Comparison of ENCODE assay signal across 17 cellular contexts in the genomic region with DNA sequence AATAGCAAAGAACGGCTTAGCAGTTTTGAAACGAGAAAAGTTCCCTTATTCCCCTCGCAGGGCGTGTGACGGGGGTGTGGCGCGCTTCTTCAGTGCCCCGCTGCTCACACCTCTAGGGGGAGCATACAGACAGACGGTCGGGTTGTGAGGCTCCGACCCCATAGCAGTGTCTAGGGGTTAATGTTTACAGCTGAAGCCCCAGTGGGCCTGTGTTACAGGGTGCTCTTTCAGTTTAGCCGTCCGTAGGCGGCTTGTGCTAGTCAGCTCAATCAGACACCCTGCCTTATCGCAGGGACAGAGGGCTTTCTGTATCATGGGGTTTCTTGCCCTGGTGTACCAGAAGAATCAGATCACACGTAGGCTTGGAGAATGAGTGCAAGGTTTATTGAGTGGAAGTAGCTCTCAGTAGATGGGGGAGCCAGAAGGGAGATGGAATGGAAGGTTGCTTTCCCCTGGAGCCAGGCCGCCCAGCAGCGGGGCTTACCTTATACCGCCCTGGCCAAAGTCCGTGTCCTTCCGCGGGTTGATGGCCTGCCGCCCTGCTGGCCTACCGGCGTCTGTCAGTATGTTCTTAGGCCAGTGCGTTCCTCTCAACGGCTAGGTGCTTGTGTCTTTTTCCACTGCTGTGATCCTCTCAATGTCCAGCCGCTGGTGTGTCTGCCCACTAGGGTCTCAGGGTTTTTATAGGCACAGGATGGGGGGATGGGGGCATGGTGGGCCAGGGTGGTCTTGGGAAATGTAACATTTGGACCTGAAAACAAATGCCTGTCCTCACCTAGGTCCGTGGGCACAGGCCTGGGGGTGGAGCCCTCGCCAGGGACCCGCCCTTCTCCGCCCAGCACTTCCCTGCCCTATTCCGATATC. TPM values are rescaled to one million over a fixed set of nuclear protein-coding genes. Genes with fewer than 3 reads are reported as not detected.
A peak's percentile ranks its signal among the peaks of the same experiment; 100 is the strongest.
DNase-seq lines count a peak whose midpoint lies in the region; ATAC-seq and TF ChIP-seq lines count a peak whose summit lies in the region.
"Had no signal": no experiment of that assay in that cellular context is flagged by ENCODE, and none has a peak within 500 bp of the region (broad histone marks: within the 10 kb centered on the region; RNA-seq: fewer than 3 reads in every experiment).

No MANE protein-coding gene starts in this region.

- H3K4me1 ChIP-seq in Peyer's patch = peaks cover 0 to 12% (median 0%) of the 10 kb centered on the region in 4 donors
- peaks cover 32% of the 10 kb centered on the region for H3K4me1 ChIP-seq in iPS-18a (ENCODE audit: control insufficient read depth, low read depth, low read length)
- no peaks in the 10 kb centered on the region for H3K4me1 ChIP-seq in naive thymus-derived CD4-positive, alpha-beta T cell (ENCODE audit: control insufficient read depth in 2 of 2, insufficient read depth in 2 of 2, low read length in 2 of 2)

- H3K4me3 Mint-ChIP-seq in progenitor cell of endocrine pancreas (ENCODE audit: low read depth) (peak overlapping the region; percentile 73), osteocyte (ENCODE audit: unreplicated experiment) (no peak overlapping the region)
- H3K4me3 Mint-ChIP-seq in naive thymus-derived CD4-positive, alpha-beta T cell = no peak overlapping the region
- H3K4me3 Mint-ChIP-seq: activated CD8-positive, alpha-beta T cell treated with anti-CD3 and anti-CD28 coated beads, Interleukin-2, amount 10 ng/mL, durations not matched to agents 7 days and 5 days; CD4-positive, CD25-positive, alpha-beta regulatory T cell; memory B cell; stimulated activated memory B cell treated with anti-CD40 and anti-IgM and Interleukin-4, amounts not matched to agents 10 μg/mL and 1 μg/mL and 100 μg/mL, for 72 hours had no signal

- H3K9me3 Mint-ChIP-seq in progenitor cell of endocrine pancreas (ENCODE audit: low read depth) (peaks cover 22% of the 10 kb centered on the region), osteocyte (ENCODE audit: unreplicated experiment) (no peaks in the 10 kb centered on the region)
- H3K9me3 Mint-ChIP-seq in naive thymus-derived CD4-positive, alpha-beta T cell = peaks cover 0 to 15% (median 5%) of the 10 kb centered on the region in 11 donors
- H3K9me3 Mint-ChIP-seq: memory B cell had no signal

- H3K27me3 Mint-ChIP-seq in progenitor cell of endocrine pancreas (no peaks in the 10 kb centered on the region), osteocyte (ENCODE audit: unreplicated experiment) (peaks cover 9% of the 10 kb centered on the region)
- peaks cover 0 to 41% (median 26%) of the 10 kb centered on the region in 5 donors for H3K27me3 Mint-ChIP-seq in naive thymus-derived CD4-positive, alpha-beta T cell
- H3K27me3 Mint-ChIP-seq: CD4-positive, CD25-positive, alpha-beta regulatory T cell had no signal

- H3K9me3 ChIP-seq in Peyer's patch (peaks cover 0 to 3% (median 0%) of the 10 kb centered on the region in 4 donors), iPS-18a (ENCODE audit: control insufficient read depth, low read depth, low read length) (no peaks in the 10 kb centered on the region)
- H3K9me3 ChIP-seq in naive thymus-derived CD4-positive, alpha-beta T cell (ENCODE audit: control insufficient read depth in 2 of 3, low read length in 3 of 3) = no peaks in the 10 kb centered on the region

- H3K4me1 Mint-ChIP-seq in progenitor cell of endocrine pancreas (ENCODE audit: low read depth) (peaks cover 41% of the 10 kb centered on the region), osteocyte (ENCODE audit: unreplicated experiment) (no peaks in the 10 kb centered on the region)
- peaks cover 0 to 2% (median 0%) of the 10 kb centered on the region in 7 donors for H3K4me1 Mint-ChIP-seq in naive thymus-derived CD4-positive, alpha-beta T cell
- H3K4me1 Mint-ChIP-seq: CD4-positive, CD25-positive, alpha-beta regulatory T cell; stimulated activated memory B cell treated with anti-CD40 and anti-IgM and Interleukin-4, amounts not matched to agents 10 μg/mL and 1 μg/mL and 100 μg/mL, for 72 hours had no signal

- ATAC-seq in naive thymus-derived CD4-positive, alpha-beta T cell = no peak
- ATAC-seq in HG02870 (IDR thresholded peaks at IDR 0.05; ENCODE audit: unreplicated experiment) = no peak
- ATAC-seq: activated CD8-positive, alpha-beta T cell treated with anti-CD3 and anti-CD28 coated beads, Interleukin-2, amount 10 ng/mL, durations not matched to agents 7 days and 5 days; stimulated activated memory B cell treated with anti-CD40 and anti-IgM and Interleukin-4, amounts not matched to agents 10 μg/mL and 1 μg/mL and 100 μg/mL, for 72 hours had no signal

- H3K27me3 ChIP-seq in H7 (ENCODE audit: control insufficient read depth, insufficient read depth, low read length) = no peaks in the 10 kb centered on the region
- no peaks in the 10 kb centered on the region for H3K27me3 ChIP-seq in Peyer's patch
- H3K27me3 ChIP-seq in iPS-18a (ENCODE audit: control insufficient read depth, insufficient read depth, low read length) = no peaks in the 10 kb centered on the region
- H3K27me3 ChIP-seq in naive thymus-derived CD4-positive, alpha-beta T cell (ENCODE audit: control insufficient read depth in 2 of 2, insufficient read depth in 2 of 2, low read length in 2 of 2) = peaks cover 0 to 4% of the 10 kb centered on the region in 2 donors
- H3K27me3 ChIP-seq in dorsolateral prefrontal cortex = no peaks in the 10 kb centered on the region

- H3K27ac ChIP-seq in Peyer's patch (peak overlapping the region in 2 of 4 donors; percentile 52 to 59), iPS-18a (ENCODE audit: low read length) (no peak overlapping the region), dorsolateral prefrontal cortex (peak overlapping the region in 4 of 59 donors; percentile 37 to 61 (median 50))
- H3K27ac ChIP-seq in naive thymus-derived CD4-positive, alpha-beta T cell (ENCODE audit: low read depth, low read length) = no peak overlapping the region
- H3K27ac ChIP-seq: PC-9 had no signal

- H3K27ac Mint-ChIP-seq in progenitor cell of endocrine pancreas (peak overlapping the region; percentile 97), osteocyte (ENCODE audit: unreplicated experiment) (no peak overlapping the region)
- no peak overlapping the region for H3K27ac Mint-ChIP-seq in naive thymus-derived CD4-positive, alpha-beta T cell
- H3K27ac Mint-ChIP-seq: activated CD8-positive, alpha-beta T cell treated with anti-CD3 and anti-CD28 coated beads, Interleukin-2, amount 10 ng/mL, durations not matched to agents 7 days and 5 days; CD4-positive, CD25-positive, alpha-beta regulatory T cell; memory B cell; stimulated activated memory B cell treated with anti-CD40 and anti-IgM and Interleukin-4, amounts not matched to agents 10 μg/mL and 1 μg/mL and 100 μg/mL, for 72 hours had no signal

- intact Hi-C loops in naive thymus-derived CD4-positive, alpha-beta T cell (cut with micrococcal nuclease) = no loop called here
- intact Hi-C loops in dorsolateral prefrontal cortex (cut with DNase I) = no loop called here

- TF ChIP-seq POLR2A in Peyer's patch (IDR thresholded peaks at IDR 0.05) = no peak

- peaks cover 12% of the 10 kb centered on the region for H3K36me3 Mint-ChIP-seq in progenitor cell of endocrine pancreas (ENCODE audit: insufficient read depth)
- no peaks in the 10 kb centered on the region for H3K36me3 Mint-ChIP-seq in osteocyte (ENCODE audit: unreplicated experiment)
- H3K36me3 Mint-ChIP-seq in naive thymus-derived CD4-positive, alpha-beta T cell = no peaks in the 10 kb centered on the region
- H3K36me3 Mint-ChIP-seq: CD4-positive, CD25-positive, alpha-beta regulatory T cell; memory B cell; stimulated activated memory B cell treated with anti-CD40 and anti-IgM and Interleukin-4, amounts not matched to agents 10 μg/mL and 1 μg/mL and 100 μg/mL, for 72 hours had no signal

- DNase-seq in H7 (peak; percentile 43), Peyer's patch (peak in 2 of 3 donors; percentile 61 to 77), progenitor cell of endocrine pancreas (ENCODE audit: low spot score, unreplicated experiment) (peak; percentile 14), osteocyte (ENCODE audit: extremely low spot score, unreplicated experiment) (no peak), dorsolateral prefrontal cortex (no peak)
- no peak for DNase-seq in naive thymus-derived CD4-positive, alpha-beta T cell
- DNase-seq: activated CD8-positive, alpha-beta T cell treated with anti-CD3 and anti-CD28 coated beads, Interleukin-2, amount 10 ng/mL, durations not matched to agents 7 days and 5 days; CD4-positive, CD25-positive, alpha-beta regulatory T cell; NCI-H2029; stimulated activated CD4-positive, alpha-beta T cell treated with anti-CD3 and anti-CD28 coated beads, Interleukin-4, amount 100 ng/mL, for 1 hour; T-helper 1 cell had no signal

- POLR2A ChIA-PET in naive thymus-derived CD4-positive, alpha-beta T cell (lab: Charles Lee) = no interaction called here

- H3K36me3 ChIP-seq in H7 (replicated peaks; ENCODE audit: control insufficient read depth, insufficient read depth, low read length) (no peaks in the 10 kb centered on the region), Peyer's patch (no peaks in the 10 kb centered on the region), iPS-18a (ENCODE audit: control insufficient read depth, low read depth, low read length) (no peaks in the 10 kb centered on the region)
- no peaks in the 10 kb centered on the region for H3K36me3 ChIP-seq in naive thymus-derived CD4-positive, alpha-beta T cell (ENCODE audit: control insufficient read depth in 2 of 3, insufficient read depth in 3 of 3, low read length in 3 of 3)

- no peak for TF ChIP-seq CTCF in Peyer's patch (IDR thresholded peaks at IDR 0.05)
- TF ChIP-seq CTCF in progenitor cell of endocrine pancreas (IDR thresholded peaks at IDR 0.05; ENCODE audit: unreplicated experiment) = peak; percentile 40
- no peak for TF ChIP-seq CTCF in osteocyte (IDR thresholded peaks at IDR 0.05)
- peak in 1 of 56 donors; percentile 6 for TF ChIP-seq CTCF in dorsolateral prefrontal cortex (IDR thresholded peaks at IDR 0.05 in 54 of 56, conservative IDR thresholded peaks at IDR 0.05 in 2 of 56; ENCODE audit: low read depth in 1 of 56, partially characterized antibody in 56 of 56)

- H3K4me3 ChIP-seq in H7 (ENCODE audit: insufficient read depth, low read depth, low read length) (peak overlapping the region; percentile 34; the same call in 1 of the 2 replicates), Peyer's patch (peak overlapping the region in 1 of 4 donors; percentile 5), iPS-18a (ENCODE audit: low read length) (peak overlapping the region; percentile 16), dorsolateral prefrontal cortex (no peak overlapping the region)
- H3K4me3 ChIP-seq in naive thymus-derived CD4-positive, alpha-beta T cell (ENCODE audit: low read length) = no peak overlapping the region
- H3K4me3 ChIP-seq: PC-9 had no signal

- no peak overlapping the region for H3K9ac ChIP-seq in iPS-18a (ENCODE audit: low read length)

- CTCF ChIA-PET in naive thymus-derived CD4-positive, alpha-beta T cell (lab: Charles Lee) = no interaction called here

RNA-seq across cellular contexts. Expression of gene ACP3, which starts 32.2 kb away (rescaled TPM):
- 0.62 and 2.5 TPM in 2 replicates for total RNA-seq in H7 (2014; rRNA removed; shearing (Covaris generic))
- 10 to 100 TPM in 2 of 4 donors, 1 to 10 TPM in 2; 1.0 to 41.3 (median 7.9) TPM for total RNA-seq in Peyer's patch
- 8.1 and 9.1 TPM in 2 replicates for total RNA-seq in progenitor cell of endocrine pancreas
- total RNA-seq in osteocyte = not detected in 2 replicates
- 10 to 100 TPM in 1 of 5 experiments, 1 to 10 TPM in 1, under 1 TPM in 1, not detected in 2; 0.32 to 19.0 (median 1.9) TPM for total RNA-seq in naive thymus-derived CD4-positive, alpha-beta T cell
- not detected for polyA plus RNA-seq in naive thymus-derived CD4-positive, alpha-beta T cell
- 1 to 10 TPM in 77 of 120 experiments, under 1 TPM in 42, not detected in 1; 0.31 to 7.2 (median 1.2) TPM for total RNA-seq in dorsolateral prefrontal cortex
- total RNA-seq: activated CD8-positive, alpha-beta T cell treated with anti-CD3 and anti-CD28 coated beads, Interleukin-2, amount 10 ng/mL, durations not matched to agents 7 days and 5 days; CD4-positive, CD25-positive, alpha-beta regulatory T cell; endothelial cell of umbilical vein had no signal
- polyA plus RNA-seq: CD4-positive, CD25-positive, alpha-beta regulatory T cell; endothelial cell of umbilical vein had no signal

Comparison
In these comparisons a context has a peak if more than half of its experiments do, and no peak if none do; other contexts are left out.
1. DNase-seq: peak in H7 (single experiment), Peyer's patch (2 of 3) and progenitor cell of endocrine pancreas (single experiment); none in osteocyte (single experiment), naive thymus-derived CD4-positive, alpha-beta T cell (0 of 9) and dorsolateral prefrontal cortex (0 of 10).
2. H3K4me3 ChIP-seq: peak in H7 (single experiment) and iPS-18a (single experiment); none in naive thymus-derived CD4-positive, alpha-beta T cell (single experiment) and dorsolateral prefrontal cortex (0 of 59).